ENCODE assay signal across 28 cellular contexts in the genomic region with DNA sequence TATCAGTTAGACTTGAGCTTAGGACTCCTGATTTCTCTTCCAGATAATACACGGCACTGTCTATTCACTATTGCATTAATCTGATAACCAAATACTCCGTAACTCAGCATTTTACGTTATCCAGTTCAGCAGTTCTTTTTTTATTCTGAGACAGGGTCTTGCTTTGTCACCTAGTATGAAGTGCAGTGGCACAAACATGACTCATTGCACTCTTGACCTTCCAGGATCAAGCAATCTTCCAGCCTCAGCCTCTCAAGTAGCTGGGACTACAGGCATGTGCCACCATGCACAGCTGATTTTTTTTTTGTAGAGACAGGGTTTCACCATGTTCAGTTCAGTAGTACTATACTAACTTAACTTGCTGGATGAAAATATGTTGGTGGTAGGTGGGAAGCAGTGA.
"Had no signal": no experiment of that assay in that cellular context is flagged by ENCODE, and none has a peak within 500 bp of the region (broad histone marks: within the 10 kb centered on the region; RNA-seq: fewer than 3 reads in every experiment).

No MANE protein-coding gene starts in this region.

- H3K4me2 ChIP-seq: neural progenitor cell had no signal

- H3K9me3 ChIP-seq: left ventricle myocardium inferior, neutrophil, psoas muscle, right atrium auricular region, stomach, testis, thyroid gland, upper lobe of left lung had no signal

- H3K79me2 ChIP-seq: parathyroid adenoma had no signal

- ATAC-seq: left colon; psoas muscle; right lobe of liver; stimulated activated naive B cell treated with anti-CD40 and anti-IgM and Interleukin-4, amounts not matched to agents 10 μg/mL and 1 μg/mL and 100 μg/mL, for 72 hours; stimulated activated naive CD8-positive, alpha-beta T cell treated with anti-CD3 and anti-CD28 coated beads, Interleukin-15, Interleukin-2, amounts not matched to agents 100 U/mL and 50 U/mL, for 24 hours had no signal

- H3K9ac ChIP-seq: neural progenitor cell, parathyroid adenoma had no signal

- H3K27ac ChIP-seq: left ventricle myocardium inferior, neural progenitor cell, neutrophil, parathyroid adenoma, psoas muscle, right atrium auricular region, right lobe of liver, skin epidermis, stomach, testis, thyroid gland, transverse colon, upper lobe of left lung had no signal

- H3K4me3 ChIP-seq: left ventricle myocardium inferior, lung, neural progenitor cell, psoas muscle, right atrium auricular region, right lobe of liver, skin epidermis, stomach, testis, thyroid gland, transverse colon, upper lobe of left lung had no signal

- H3K36me3 ChIP-seq: left ventricle myocardium inferior, neural progenitor cell, neutrophil, right atrium auricular region, thyroid gland had no signal

- H2AFZ ChIP-seq: neural progenitor cell, parathyroid adenoma had no signal

- H3K27me3 ChIP-seq: neural progenitor cell, neutrophil, right atrium auricular region, right lobe of liver, stomach, testis, thyroid gland, transverse colon, upper lobe of left lung had no signal

- H3K4me1 ChIP-seq: left ventricle myocardium inferior, neural progenitor cell, psoas muscle, right atrium auricular region, right lobe of liver, stomach, testis, thyroid gland, transverse colon, upper lobe of left lung had no signal

- DNase-seq: hippocampal formation; kidney glomerular epithelial cell; left colon; left ventricle myocardium inferior; mesendoderm; naive B cell; natural killer cell; nephron progenitor cell; occipital lobe; psoas muscle; right lobe of liver; stimulated activated CD4-positive, alpha-beta T cell treated with anti-CD3 and anti-CD28 coated beads, Interleukin-12 subunit alpha, Interleukin-12 subunit beta, amount 100 ng/mL, for 4 hours; stimulated activated CD4-positive, alpha-beta T cell treated with anti-CD3 and anti-CD28 coated beads, Interleukin-15, amount 100 ng/mL, for 24 hours; stimulated activated CD4-positive, alpha-beta T cell treated with anti-CD3 and anti-CD28 coated beads, Interleukin-2, amount 100 ng/mL, for 24 hours; stimulated activated CD4-positive, alpha-beta T cell treated with anti-CD3 and anti-CD28 coated beads, Interleukin-4, amount 100 ng/mL, for 1 hour; stimulated activated naive B cell treated with anti-CD40 and anti-IgM and Interleukin-4, amounts not matched to agents 10 μg/mL and 1 μg/mL and 100 μg/mL, for 72 hours; stimulated activated naive CD8-positive, alpha-beta T cell treated with anti-CD3 and anti-CD28 coated beads, Interleukin-15, Interleukin-2, amounts not matched to agents 100 U/mL and 50 U/mL, for 24 hours; stomach; testis; thyroid gland; transverse colon had no signal
